12 cellular contexts compared by ENCODE assay signal in genomic region chr11:73322986-73323306, GRCh38. TPM values are rescaled to one million over a fixed set of nuclear protein-coding genes. Genes with fewer than 3 reads are reported as not detected.
DNase-seq lines count a peak whose midpoint lies in the region; ATAC-seq lines count a peak whose summit lies in the region.
"Had no signal": no experiment of that assay in that cellular context is flagged by ENCODE, and none has a peak within 500 bp of the region (broad histone marks: within the 10 kb centered on the region; RNA-seq: fewer than 3 reads in every experiment).

No MANE protein-coding gene starts in this region.

- intact Hi-C loops in sciatic nerve (cut with DNase I), result no loop called here

- DNase-seq in adipocyte (ENCODE audit: low read depth), result no peak
- DNase-seq in sciatic nerve (ENCODE audit: low spot score), result no peak
- DNase-seq in NCI-H446 (lab: John Stamatoyannopoulos, UW), result no peak
- DNase-seq in OCI-M1 (lab: John Stamatoyannopoulos, UW), result no peak
- DNase-seq: GF-D8; NCI-H526 treated with DMSO at 0.1 percent for 48 hours; stimulated activated naive CD8-positive, alpha-beta T cell treated with anti-CD3 and anti-CD28 coated beads, Interleukin-15, amount 100 ng/mL, for 72 hours had no signal

- H3K4me3 ChIP-seq in BLaER1 (no peak overlapping the region; the same call in 1 of the 2 replicates), adipocyte (ENCODE audit: low read length) (peak overlapping the region; percentile 39), iPS-20b (ENCODE audit: low read length) (no peak overlapping the region; the same call in 1 of the 2 replicates)

- H3K27ac ChIP-seq in BLaER1 (peak overlapping the region; percentile 75), iPS-20b (ENCODE audit: low read length) (no peak overlapping the region)

- H3K4me1 ChIP-seq in BLaER1 (peaks cover 97% of the 10 kb centered on the region), adipocyte (ENCODE audit: control insufficient read depth, insufficient read depth, low read length) (peaks cover 79% of the 10 kb centered on the region), iPS-20b (ENCODE audit: insufficient read depth, low read length) (peaks cover 18% of the 10 kb centered on the region)

- H4K20me1 ChIP-seq in BLaER1, result no peaks in the 10 kb centered on the region

- H3K9ac ChIP-seq in BLaER1, result peak overlapping the region; percentile 36
- peak overlapping the region; percentile 82 for H3K9ac ChIP-seq in adipocyte (ENCODE audit: low read length)
- H3K9ac ChIP-seq in iPS-20b (ENCODE audit: low read depth, low read length), result peak overlapping the region; percentile 20; the same call in 1 of the 2 replicates

- no peaks in the 10 kb centered on the region for H3K36me3 ChIP-seq in BLaER1
- no peaks in the 10 kb centered on the region for H3K36me3 ChIP-seq in adipocyte (ENCODE audit: control insufficient read depth, insufficient read depth, low read length, severe bottlenecking)
- H3K36me3 ChIP-seq in iPS-20b (ENCODE audit: insufficient read depth, low read depth, low read length), result no peaks in the 10 kb centered on the region

- H3K9me3 ChIP-seq in BLaER1 (no peaks in the 10 kb centered on the region), adipocyte (ENCODE audit: control insufficient read depth, low read length) (no peaks in the 10 kb centered on the region), iPS-20b (ENCODE audit: insufficient read depth, low read depth, low read length) (no peaks in the 10 kb centered on the region)

- peak; percentile 0 for ATAC-seq in sciatic nerve
- no peak for ATAC-seq in GM21723 (IDR thresholded peaks at IDR 0.05; ENCODE audit: unreplicated experiment)
- ATAC-seq in HG02623 (IDR thresholded peaks at IDR 0.05; ENCODE audit: unreplicated experiment), result no peak
- ATAC-seq: stimulated activated naive CD8-positive, alpha-beta T cell treated with anti-CD3 and anti-CD28 coated beads, Interleukin-15, amount 100 ng/mL, for 72 hours had no signal

- peak overlapping the region; percentile 90 for H3K4me2 ChIP-seq in BLaER1

- no peaks in the 10 kb centered on the region for H3K27me3 ChIP-seq in BLaER1
- H3K27me3 ChIP-seq in adipocyte (replicated peaks; ENCODE audit: control insufficient read depth, insufficient read depth, low read length), result no peaks in the 10 kb centered on the region
- H3K27me3 ChIP-seq in iPS-20b (ENCODE audit: insufficient read depth, low read length), result peaks cover 15% of the 10 kb centered on the region; the same call in 1 of the 2 replicates

RNA-seq across cellular contexts. Expression of gene ARHGEF17, which starts 14.9 kb away (rescaled TPM):
- total RNA-seq in sciatic nerve, result 110 TPM

RNA-seq across cellular contexts. Expression of gene P2RY6, which starts 50.8 kb away (rescaled TPM):
- total RNA-seq in sciatic nerve, result 3.6 TPM
- total RNA-seq: H9 had no signal

RNA-seq across cellular contexts. Expression of gene RELT, which starts 53.3 kb away (rescaled TPM):
- 9.4 TPM for total RNA-seq in sciatic nerve

Comparison
In these comparisons a context has a peak if more than half of its experiments do, and no peak if none do; other contexts are left out.
1. H3K9ac ChIP-seq: peak in every context shown above with its lines; median percentile 82 in adipocyte; 36 in BLaER1; 20 in iPS-20b.